Comparison of ENCODE assay signal across 1 cellular context in genomic region chr1:119768778-119769177, GRCh38.
TF ChIP-seq lines count a peak whose summit lies in the region.

Gene HMGCS2 (minus strand): TSS chr1:119768905. CDS start chr1:119768844, 61 bp downstream.

TF ChIP-seq in IMR-90, 13 proteins besides CTCF, POLR2A, EP300 and RAD21:
- TF ChIP-seq ELK1 (IDR thresholded peaks at IDR 0.05; ENCODE audit: borderline replicate concordance, low read depth, low read length) (no peak), CHD1 (IDR thresholded peaks at IDR 0.05; ENCODE audit: low read depth, low read length) (no peak)
